Comparison of ENCODE assay signal across 18 cellular contexts in genomic region chr9:86521936-86522335, GRCh38.
"Had no signal": no experiment of that assay in that cellular context is flagged by ENCODE, and none has a peak within 500 bp of the region (broad histone marks: within the 10 kb centered on the region; RNA-seq: fewer than 3 reads in every experiment).

No MANE protein-coding gene starts in this region.

- ATAC-seq: gastrocnemius medialis; right cardiac atrium; stimulated activated memory B cell treated with anti-CD40 and anti-IgM and Interleukin-4, amounts not matched to agents 10 μg/mL and 1 μg/mL and 100 μg/mL, for 72 hours; T-helper 17 cell had no signal

- H3K4me3 ChIP-seq: ascending aorta, breast epithelium, gastrocnemius medialis, testis, upper lobe of left lung had no signal

- H3K9me3 Mint-ChIP-seq: activated naive CD4-positive, alpha-beta T cell treated with anti-CD3 and anti-CD28 coated beads, Interleukin-2, amount 50 U/mL, for 24 hours; stimulated activated memory B cell treated with anti-CD40 and anti-IgM and Interleukin-4, amounts not matched to agents 10 μg/mL and 1 μg/mL and 100 μg/mL, for 72 hours had no signal

- H3K4me1 Mint-ChIP-seq: activated naive CD4-positive, alpha-beta T cell treated with anti-CD3 and anti-CD28 coated beads, Interleukin-2, amount 50 U/mL, for 24 hours; stimulated activated memory B cell treated with anti-CD40 and anti-IgM and Interleukin-4, amounts not matched to agents 10 μg/mL and 1 μg/mL and 100 μg/mL, for 72 hours; T-helper 17 cell had no signal

- H3K27me3 ChIP-seq: ascending aorta, breast epithelium, gastrocnemius medialis, testis, upper lobe of left lung had no signal

- FAIRE-seq: endometrium, keratinocyte had no signal

- H3K4me1 ChIP-seq: ascending aorta, breast epithelium, gastrocnemius medialis, upper lobe of left lung had no signal

- H3K27ac Mint-ChIP-seq: activated naive CD4-positive, alpha-beta T cell treated with anti-CD3 and anti-CD28 coated beads, Interleukin-2, amount 50 U/mL, for 24 hours; progenitor cell of endocrine pancreas; stimulated activated memory B cell treated with anti-CD40 and anti-IgM and Interleukin-4, amounts not matched to agents 10 μg/mL and 1 μg/mL and 100 μg/mL, for 72 hours; T-helper 17 cell had no signal

- H3K36me3 ChIP-seq: ascending aorta, breast epithelium, gastrocnemius medialis, upper lobe of left lung had no signal

- DNase-seq: activated CD4-positive, alpha-beta T cell treated with anti-CD3 and anti-CD28 coated beads, Interleukin-2, amount 50 U/mL, for 4 hours; activated gamma-delta T cell; cortex of kidney; gastrocnemius medialis; midbrain; occipital lobe; right cardiac atrium; stimulated activated CD4-positive, alpha-beta T cell treated with anti-CD3 and anti-CD28 coated beads, Interleukin-4, amount 100 ng/mL, for 4 hours; T-helper 17 cell; testis; upper lobe of left lung had no signal

- H3K4me3 Mint-ChIP-seq: activated naive CD4-positive, alpha-beta T cell treated with anti-CD3 and anti-CD28 coated beads, Interleukin-2, amount 50 U/mL, for 24 hours; stimulated activated memory B cell treated with anti-CD40 and anti-IgM and Interleukin-4, amounts not matched to agents 10 μg/mL and 1 μg/mL and 100 μg/mL, for 72 hours; T-helper 17 cell had no signal

- H3K36me3 Mint-ChIP-seq: activated naive CD4-positive, alpha-beta T cell treated with anti-CD3 and anti-CD28 coated beads, Interleukin-2, amount 50 U/mL, for 24 hours; stimulated activated memory B cell treated with anti-CD40 and anti-IgM and Interleukin-4, amounts not matched to agents 10 μg/mL and 1 μg/mL and 100 μg/mL, for 72 hours had no signal

- H3K27ac ChIP-seq: ascending aorta, breast epithelium, gastrocnemius medialis, testis, upper lobe of left lung had no signal

- H3K9me3 ChIP-seq: ascending aorta, breast epithelium, gastrocnemius medialis, testis, upper lobe of left lung had no signal
